In the genomic region with DNA sequence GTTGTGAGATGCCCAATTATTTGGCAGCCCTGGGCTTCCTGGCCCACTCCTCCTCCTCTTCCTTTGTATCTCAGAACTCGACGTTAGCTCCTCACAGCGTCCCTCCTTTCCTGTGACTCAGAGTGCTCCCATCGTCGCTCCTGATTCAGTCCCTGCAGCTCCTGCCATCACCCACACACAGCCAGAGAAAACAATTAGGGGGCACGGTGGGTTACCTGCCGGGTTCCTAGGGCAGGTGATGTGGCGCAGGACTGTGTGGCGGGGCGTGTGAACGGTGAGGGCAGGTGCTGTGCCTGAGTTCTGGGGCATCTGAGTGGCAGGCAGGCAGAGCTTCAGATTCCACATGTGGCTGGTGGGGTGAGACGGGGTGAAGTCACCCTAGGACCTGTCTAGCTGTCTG, we compare ENCODE assay signal across 20 cellular contexts. TPM values are rescaled to one million over a fixed set of nuclear protein-coding genes. Genes with fewer than 3 reads are reported as not detected.
DNase-seq lines count a peak whose midpoint lies in the region; ATAC-seq and TF ChIP-seq lines count a peak whose summit lies in the region.
"Had no signal": no experiment of that assay in that cellular context is flagged by ENCODE, and none has a peak within 500 bp of the region (broad histone marks: within the 10 kb centered on the region; RNA-seq: fewer than 3 reads in every experiment).

No MANE protein-coding gene starts in this region.

- peaks cover 85% of the 10 kb centered on the region for H4K20me1 ChIP-seq in smooth muscle cell (ENCODE audit: low read depth)

- TF ChIP-seq CTCF in fibroblast of mammary gland (conservative IDR thresholded peaks at IDR 0.05; ENCODE audit: control insufficient read depth, insufficient read depth, low read depth, low read length) = no peak
- TF ChIP-seq CTCF in smooth muscle cell (IDR thresholded peaks at IDR 0.05; ENCODE audit: borderline replicate concordance, insufficient read depth, poor library complexity, severe bottlenecking) = no peak

- H3K27me3 ChIP-seq in SJSA1 (replicated peaks) (no peaks in the 10 kb centered on the region), smooth muscle cell (ENCODE audit: low read depth) (no peaks in the 10 kb centered on the region)

- H3K4me2 ChIP-seq in smooth muscle cell = no peak overlapping the region
- H3K4me2 ChIP-seq: KMS-11, SK-N-SH had no signal

- H3K4me3 ChIP-seq in SJSA1 (no peak overlapping the region), fibroblast of mammary gland (ENCODE audit: control insufficient read depth, low read depth, low read length) (no peak overlapping the region), smooth muscle cell (no peak overlapping the region)

- no peaks in the 10 kb centered on the region for H3K9me3 ChIP-seq in SJSA1 (replicated peaks)
- H3K9me3 ChIP-seq in smooth muscle cell (replicated peaks; ENCODE audit: low read depth) = no peaks in the 10 kb centered on the region
- H3K9me3 ChIP-seq: SK-N-SH had no signal

- peak; percentile 18 for DNase-seq in Right ventricle myocardium superior
- no peak for DNase-seq in left ventricle myocardium superior
- peak in 1 of 2 experiments; percentile 45 for DNase-seq in SJSA1 (ENCODE audit: low read depth in 1 of 2, low spot score in 2 of 2)
- DNase-seq in fibroblast of mammary gland (ENCODE audit: low read depth) = peak; percentile 45
- no peak for DNase-seq in smooth muscle cell (lab: John Stamatoyannopoulos, UW; ENCODE audit: unreplicated experiment)
- no peak for DNase-seq in Ammon's horn (ENCODE audit: low spot score)
- DNase-seq in stimulated activated CD4-positive, alpha-beta T cell treated with anti-CD3 and anti-CD28 coated beads, Interleukin-4, amount 100 ng/mL, for 24 hours = no peak
- DNase-seq: HCEC 1CT, NCI-H1092, NCI-H146, NCI-H510A treated with DMSO at 0.1 percent for 48 hours, NCI-H82, SK-N-SH had no signal

- intact Hi-C loops in Right ventricle myocardium superior (cut with DNase I) (no loop called here), left ventricle myocardium superior (cut with micrococcal nuclease) (no loop called here)

- ATAC-seq in Right ventricle myocardium superior (ENCODE audit: poor library complexity) (no peak), left ventricle myocardium superior (no peak), GM18519 (IDR thresholded peaks at IDR 0.05; ENCODE audit: low FRiP score, unreplicated experiment) (no peak)
- ATAC-seq: HepG2, Panc1, Right ventricle myocardium inferior had no signal

- peaks cover 75% of the 10 kb centered on the region for H3K79me2 ChIP-seq in smooth muscle cell (ENCODE audit: low read depth)

- H2AFZ ChIP-seq in smooth muscle cell (ENCODE audit: low read depth) = no peak overlapping the region

- H3K27ac ChIP-seq in SJSA1 = peak overlapping the region; percentile 4; the same call in 1 of the 2 replicates
- peak overlapping the region; percentile 83 for H3K27ac ChIP-seq in smooth muscle cell (ENCODE audit: low read depth)
- H3K27ac ChIP-seq: 22Rv1, C4-2B, KMS-11 had no signal

- H3K36me3 ChIP-seq in SJSA1 (peaks cover 7% of the 10 kb centered on the region), smooth muscle cell (ENCODE audit: low read depth) (no peaks in the 10 kb centered on the region)

- 53% methylated on average over 12 of the region's 12 CpGs for WGBS in smooth muscle cell (ENCODE audit: low lambda C conversion rate)

- H3K4me1 ChIP-seq in SJSA1 (replicated peaks) (peaks cover 63% of the 10 kb centered on the region), smooth muscle cell (ENCODE audit: low read depth) (peaks cover 15% of the 10 kb centered on the region)

- no peak overlapping the region for H3K9ac ChIP-seq in smooth muscle cell (ENCODE audit: low read depth)
- H3K9ac ChIP-seq: KMS-11, SK-N-SH had no signal

- peaks cover 9% of the 10 kb centered on the region for H3F3A ChIP-seq in smooth muscle cell (ENCODE audit: low read depth)

RNA-seq across cellular contexts. Expression of a gene that starts 42.6 kb away (rescaled TPM):
- total RNA-seq in Right ventricle myocardium superior = 1.3 TPM
- 2.1 TPM for total RNA-seq in left ventricle myocardium superior
- 8.8 and 20.0 TPM in 2 replicates for total RNA-seq in SJSA1 (2014; rRNA removed; shearing (Covaris generic))
- 10.4 and 10.6 TPM in 2 replicates for total RNA-seq in smooth muscle cell
- 9.4 and 10.4 TPM in 2 replicates for polyA plus RNA-seq in smooth muscle cell
- total RNA-seq: HepG2 had no signal
- polyA plus RNA-seq: HepG2 had no signal

Comparison
In these comparisons a context has a peak if more than half of its experiments do, and no peak if none do; other contexts are left out.
1. DNase-seq: peak in Right ventricle myocardium superior (single experiment) and fibroblast of mammary gland (single experiment); none in left ventricle myocardium superior (single experiment), smooth muscle cell (single experiment), Ammon's horn (single experiment) and stimulated activated CD4-positive, alpha-beta T cell treated with anti-CD3 and anti-CD28 coated beads, Interleukin-4, amount 100 ng/mL, for 24 hours (single experiment).